In genomic region chr7:90111-91063, GRCh38 we compare ENCODE assay signal across 1 cellular context.
TF ChIP-seq lines count a peak whose summit lies in the region.

No MANE protein-coding gene starts in this region.

TF ChIP-seq in GM23338, 12 proteins besides CTCF, POLR2A, EP300 and RAD21 (continued from another document):
- TF ChIP-seq ZNF462 (CRISPR knock-in tag; IDR thresholded peaks at IDR 0.05) = no peak
- TF ChIP-seq EZH2phosphoT487 (IDR thresholded peaks at IDR 0.05; ENCODE audit: unreplicated experiment) = no peak
- TF ChIP-seq NANOG (IDR thresholded peaks at IDR 0.05; ENCODE audit: borderline replicate concordance) = no peak
- no peak for TF ChIP-seq REST (IDR thresholded peaks at IDR 0.05; ENCODE audit: unreplicated experiment)
- no peak for TF ChIP-seq ZNF331 (CRISPR knock-in tag; IDR thresholded peaks at IDR 0.05; ENCODE audit: low read depth)
